ENCODE assay signal across 8 cellular contexts in the genomic region with DNA sequence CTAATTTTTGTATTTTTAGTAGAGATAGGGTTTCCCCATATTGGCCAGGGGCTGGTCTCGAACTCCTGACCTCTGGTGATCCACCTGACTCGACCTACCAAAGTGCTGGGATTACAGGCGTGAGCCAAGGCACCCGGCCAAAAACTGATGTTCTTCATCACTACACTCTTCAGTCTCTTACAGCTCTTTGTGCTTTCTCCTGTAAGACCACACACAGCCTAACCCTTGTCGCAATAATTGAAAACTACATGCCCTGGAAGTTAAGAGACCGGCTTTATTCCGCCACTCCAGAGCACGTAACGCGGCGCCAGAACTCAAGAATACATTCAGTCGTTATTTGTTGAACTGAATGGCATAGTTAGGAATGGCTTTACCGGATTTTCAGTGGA. TPM values are rescaled to one million over a fixed set of nuclear protein-coding genes. Genes with fewer than 3 reads are reported as not detected.
DNase-seq lines count a peak whose midpoint lies in the region; ATAC-seq, FAIRE-seq and TF ChIP-seq lines count a peak whose summit lies in the region.

No MANE protein-coding gene starts in this region.

- TF ChIP-seq POLR2A in GM12892 (IDR thresholded peaks at IDR 0.05; ENCODE audit: low read depth, low read length): no peak

- peak overlapping the region; percentile 56 for H3K27ac ChIP-seq in RWPE2 (ENCODE audit: poor library complexity, severe bottlenecking)

- H3K36me3 ChIP-seq in GM06990 (ENCODE audit: control insufficient read depth, insufficient read depth, low read length): peaks cover 15% of the 10 kb centered on the region
- peaks cover 42% of the 10 kb centered on the region for H3K36me3 ChIP-seq in RWPE2 (ENCODE audit: low read depth)

- H3K4me1 Mint-ChIP-seq in progenitor cell of endocrine pancreas (ENCODE audit: low read depth): peaks cover 7% of the 10 kb centered on the region

- H3K9me3 ChIP-seq in RWPE2 (ENCODE audit: severe bottlenecking): no peaks in the 10 kb centered on the region

- H3K4me3 Mint-ChIP-seq in progenitor cell of endocrine pancreas (ENCODE audit: low read depth): peak overlapping the region; percentile 89

- peaks cover 8% of the 10 kb centered on the region for H3K4me1 ChIP-seq in RWPE2 (ENCODE audit: insufficient read depth, poor library complexity, severe bottlenecking)

- TF ChIP-seq CTCF in GM06990 (IDR thresholded peaks at IDR 0.05; ENCODE audit: insufficient read depth, low read length, poor library complexity, severe bottlenecking) (no peak), RWPE2 (IDR thresholded peaks at IDR 0.05; ENCODE audit: poor library complexity, severe bottlenecking) (no peak), fibroblast of mammary gland (conservative IDR thresholded peaks at IDR 0.05; ENCODE audit: control insufficient read depth, insufficient read depth, low read depth, low read length) (no peak), progenitor cell of endocrine pancreas (IDR thresholded peaks at IDR 0.05; ENCODE audit: unreplicated experiment) (no peak)

- DNase-seq in GM06990 (ENCODE audit: extremely low read depth, insufficient read length) (no peak), RWPE2 (ENCODE audit: low spot score) (no peak), fibroblast of mammary gland (ENCODE audit: low read depth) (peak; percentile 16), progenitor cell of endocrine pancreas (ENCODE audit: low spot score, unreplicated experiment) (no peak), germinal center (ENCODE audit: low spot score) (no peak), GM12892 (ENCODE audit: insufficient read length) (no peak)
- DNase-seq in NK-92 treated with Interleukin-12 subunit alpha and Interleukin-12 subunit beta, amount 100 ng/mL, for 24 hours (lab: John Stamatoyannopoulos, UW): no peak

- H3K4me3 ChIP-seq in GM06990 (replicated peaks; ENCODE audit: low read depth, low read length): peak overlapping the region; percentile 80
- peak overlapping the region; percentile 85 for H3K4me3 ChIP-seq in RWPE2 (ENCODE audit: severe bottlenecking)
- peak overlapping the region; percentile 97 for H3K4me3 ChIP-seq in fibroblast of mammary gland (ENCODE audit: control insufficient read depth, low read depth, low read length)

- H3K36me3 Mint-ChIP-seq in progenitor cell of endocrine pancreas (ENCODE audit: insufficient read depth): peaks cover 5% of the 10 kb centered on the region

- no peak for FAIRE-seq in GM12892 (lab: Jason Lieb, UNC)

- ATAC-seq in RWPE2 (ENCODE audit: low read depth) (no peak; the same call in 2 of the 3 replicates), GM19324 (IDR thresholded peaks at IDR 0.05; ENCODE audit: low FRiP score, unreplicated experiment) (no peak)

- H3K27ac Mint-ChIP-seq in progenitor cell of endocrine pancreas: peak overlapping the region; percentile 94

- H3K27me3 ChIP-seq in GM06990 (replicated peaks; ENCODE audit: control insufficient read depth, insufficient read depth, low read length) (no peaks in the 10 kb centered on the region), RWPE2 (ENCODE audit: insufficient read depth, poor library complexity, severe bottlenecking) (no peaks in the 10 kb centered on the region)

- no peaks in the 10 kb centered on the region for H3K27me3 Mint-ChIP-seq in progenitor cell of endocrine pancreas

- H3K9me3 Mint-ChIP-seq in progenitor cell of endocrine pancreas (ENCODE audit: low read depth): no peaks in the 10 kb centered on the region

RNA-seq across cellular contexts. Expression of gene GPATCH4, which starts 0.6 kb away (rescaled TPM):
- total RNA-seq in progenitor cell of endocrine pancreas: 26.2 and 27.0 TPM in 2 replicates
- 42.9 TPM for polyA plus RNA-seq in GM12892 (2012; ENCODE audit: missing spikeins)

RNA-seq across cellular contexts. Expression of gene NAXE, which starts 9.2 kb away (rescaled TPM):
- 108 and 115 TPM in 2 replicates for total RNA-seq in progenitor cell of endocrine pancreas
- 57.6 TPM for polyA plus RNA-seq in GM12892 (2012; ENCODE audit: missing spikeins)

RNA-seq across cellular contexts. Expression of gene HAPLN2, which starts 18.5 kb away (rescaled TPM):
- 0.38 and 0.93 TPM in 2 replicates for total RNA-seq in progenitor cell of endocrine pancreas
- polyA plus RNA-seq in GM12892 (2012; ENCODE audit: missing spikeins): not detected

RNA-seq across cellular contexts. Expression of gene TTC24, which starts 21.2 kb away (rescaled TPM):
- total RNA-seq in progenitor cell of endocrine pancreas: not detected in 2 replicates
- 0.68 TPM for polyA plus RNA-seq in GM12892 (2012; ENCODE audit: missing spikeins)

RNA-seq across cellular contexts. Expression of gene IQGAP3, which starts 28.4 kb away (rescaled TPM):
- total RNA-seq in progenitor cell of endocrine pancreas: 29.6 and 32.4 TPM in 2 replicates
- polyA plus RNA-seq in GM12892 (2012; ENCODE audit: missing spikeins): 4.8 TPM
